In genomic region chr19:42528354-42529247, GRCh38 we compare ENCODE assay signal across 2 cellular contexts.
TF ChIP-seq lines count a peak whose summit lies in the region.

Gene CEACAM1 (minus strand): TSS chr19:42528481. CDS start chr19:42528374, 107 bp downstream.

TF ChIP-seq in SK-N-SH treated with all-trans-retinoic acid at 6 μM for 48 hours, 23 proteins besides CTCF, POLR2A, EP300 and RAD21 (continued from another document):
- TF ChIP-seq POU6F1 (CRISPR knock-in tag; IDR thresholded peaks at IDR 0.05; ENCODE audit: borderline replicate concordance, low read depth) (no peak), ARNTL (CRISPR knock-in tag; IDR thresholded peaks at IDR 0.05; ENCODE audit: borderline replicate concordance, low read depth) (no peak), CSRNP3 (CRISPR knock-in tag; IDR thresholded peaks at IDR 0.05) (no peak), CSDC2 (CRISPR knock-in tag; IDR thresholded peaks at IDR 0.05) (no peak)
TF ChIP-seq in SK-N-SH treated with all-trans-retinoic acid at 6 μM for 48 hours: peak in this region for 0.

TF ChIP-seq in SK-N-SH, 30 proteins besides CTCF, POLR2A, EP300 and RAD21 (continued from another document):
- no peak for TF ChIP-seq REST (IDR thresholded peaks at IDR 0.05; ENCODE audit: low read depth, low read length)
- no peak for TF ChIP-seq FOSL2 (IDR thresholded peaks at IDR 0.05; ENCODE audit: borderline replicate concordance, low read depth)
- no peak for TF ChIP-seq GATA2 (CRISPR knock-in tag; IDR thresholded peaks at IDR 0.05)
- no peak for TF ChIP-seq MXI1 (IDR thresholded peaks at IDR 0.05; ENCODE audit: low read depth, low read length)
- TF ChIP-seq IRF3 (IDR thresholded peaks at IDR 0.05; ENCODE audit: low read depth, low read length), result no peak
- no peak for TF ChIP-seq ZBTB33 (IDR thresholded peaks at IDR 0.05; ENCODE audit: borderline replicate concordance, low read depth)
- no peak for TF ChIP-seq NRF1 (IDR thresholded peaks at IDR 0.05; ENCODE audit: low read depth, low read length)
